18 cellular contexts compared by ENCODE assay signal in the genomic region with DNA sequence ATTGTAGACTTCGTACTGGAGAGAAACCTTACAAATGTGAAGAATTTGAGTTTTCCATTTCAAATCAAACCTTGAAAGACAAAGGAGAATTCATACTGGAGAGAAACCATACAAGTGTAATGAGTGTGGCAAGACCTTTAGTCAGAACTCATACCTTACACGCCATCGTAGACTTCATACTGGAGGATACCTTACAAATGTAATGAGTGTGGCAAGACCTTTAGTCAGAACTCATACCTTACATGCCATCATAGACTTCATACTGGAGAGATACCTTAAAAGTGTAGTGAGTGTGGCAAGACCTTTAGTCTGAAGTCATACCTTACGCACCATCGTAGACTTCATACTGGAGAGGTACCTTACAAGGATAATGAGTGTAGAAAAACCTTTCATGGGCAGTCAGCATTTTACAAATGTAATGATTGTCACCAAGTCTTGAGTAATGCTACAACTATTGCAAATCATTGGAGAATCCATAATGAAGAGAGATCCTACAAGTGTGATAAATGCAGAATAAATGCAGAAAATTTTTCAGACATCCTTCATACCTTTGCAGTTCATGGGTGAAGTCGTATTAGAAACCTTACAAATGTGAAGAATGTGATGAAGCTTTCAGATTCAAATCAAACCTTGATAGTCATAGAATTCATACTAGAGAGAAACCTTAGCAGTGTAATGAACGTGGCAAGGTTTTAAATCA. TPM values are rescaled to one million over a fixed set of nuclear protein-coding genes. Genes with fewer than 3 reads are reported as not detected.
A peak's percentile ranks its signal among the peaks of the same experiment; 100 is the strongest.
DNase-seq lines count a peak whose midpoint lies in the region; ATAC-seq, FAIRE-seq and TF ChIP-seq lines count a peak whose summit lies in the region.
"Had no signal": no experiment of that assay in that cellular context is flagged by ENCODE, and none has a peak within 500 bp of the region (broad histone marks: within the 10 kb centered on the region; RNA-seq: fewer than 3 reads in every experiment).

No MANE protein-coding gene starts in this region.

- peaks cover 88 to 98% (median 93%) of the 10 kb centered on the region in 11 experiments for H3K9me3 ChIP-seq in BLaER1 treated with 17β-estradiol and CSF1 and Interleukin-3, amounts not matched to agents 10 nM and 100 nM (replicated peaks in 1 of 11)
- peaks cover 39% of the 10 kb centered on the region for H3K9me3 ChIP-seq in K562 (replicated peaks; ENCODE audit: control insufficient read depth, insufficient read depth, low read depth, low read length)
- peaks cover 64% of the 10 kb centered on the region for H3K9me3 ChIP-seq in mammary epithelial cell (replicated peaks; ENCODE audit: insufficient read depth, low read length)

- H2BK15ac ChIP-seq in mesendoderm (replicated peaks; ENCODE audit: low read depth): no peak overlapping the region

- H2AK5ac ChIP-seq in mesendoderm (ENCODE audit: low read length): no peak overlapping the region

- H3K27ac ChIP-seq in BLaER1 treated with 17β-estradiol and CSF1 and Interleukin-3, amounts not matched to agents 10 nM and 100 nM: no peak overlapping the region
- H3K27ac ChIP-seq in K562 (ENCODE audit: extremely low read depth, low read depth, low read length) (no peak overlapping the region), mesendoderm (ENCODE audit: low read depth, low read length) (no peak overlapping the region), mammary epithelial cell (ENCODE audit: insufficient read depth, low read depth, low read length) (no peak overlapping the region)
- H3K27ac ChIP-seq: BLaER1 had no signal

- H4K20me1 ChIP-seq in BLaER1 treated with 17β-estradiol and CSF1 and Interleukin-3, amounts not matched to agents 10 nM and 100 nM: no peaks in the 10 kb centered on the region
- H4K20me1 ChIP-seq in K562 (replicated peaks; ENCODE audit: control insufficient read depth, insufficient read depth, low read length) (no peaks in the 10 kb centered on the region), mammary epithelial cell (ENCODE audit: insufficient read depth, low read length) (no peaks in the 10 kb centered on the region)
- H4K20me1 ChIP-seq: BLaER1 had no signal

- H2AFZ ChIP-seq in K562 (ENCODE audit: low read depth, low read length) (no peak overlapping the region), mammary epithelial cell (ENCODE audit: low read depth, low read length) (no peak overlapping the region)

- intact Hi-C loops in K562 (cut with micrococcal nuclease): no loop called here
- intact Hi-C loops in mammary epithelial cell (cut with micrococcal nuclease): no loop called here

- BruUV-seq in K562 (replicated peaks; lab: Mats Ljungman, UMichigan): no TSS peak
- no TSS peak for BruUV-seq in mammary epithelial cell (replicated peaks; lab: Mats Ljungman, UMichigan)

- TF ChIP-seq CTCF in K562 (IDR thresholded peaks at IDR 0.05 in 2 of 3, conservative IDR thresholded peaks at IDR 0.05 in 1 of 3; ENCODE audit: insufficient read depth in 2 of 3, low read depth in 1 of 3, low read length in 3 of 3) (no peak), mammary epithelial cell (conservative IDR thresholded peaks at IDR 0.05 in 1 of 2, IDR thresholded peaks at IDR 0.05 in 1 of 2; ENCODE audit: extremely low read depth in 1 of 2, insufficient read depth in 1 of 2, low read depth in 1 of 2, low read length in 2 of 2) (no peak)

- no peak overlapping the region for H3K18ac ChIP-seq in mesendoderm (ENCODE audit: low read length)

- CTCF ChIA-PET in K562 (lab: Yijun Ruan, JAX; ENCODE audit: low intra/inter-chr PET ratio) (no interaction called here), mammary epithelial cell (lab: Charles Lee; ENCODE audit: low non-redundant PET) (no interaction called here)

- in situ Hi-C loops in K562 (cut with MboI): no loop called here
- in situ Hi-C loops in mammary epithelial cell (cut with MboI; ENCODE audit: low sequenced_read_pairs in 2 of 2): no loop called here

- H2BK5ac ChIP-seq in mesendoderm (ENCODE audit: low read length): no peak overlapping the region

- no peaks in the 10 kb centered on the region for H3K9me1 ChIP-seq in K562 (ENCODE audit: control insufficient read depth, insufficient read depth, low read length)

- TF ChIP-seq RAD21 in K562 (CRISPR knock-in tag; conservative IDR thresholded peaks at IDR 0.05 in 1 of 2, IDR thresholded peaks at IDR 0.05 in 1 of 2): no peak

- H2BK120ac ChIP-seq in mesendoderm (ENCODE audit: low read depth, low read length): no peak overlapping the region

- TF ChIP-seq POLR2A in GM12891 (IDR thresholded peaks at IDR 0.05; ENCODE audit: low read depth, low read length) (no peak), K562 (conservative IDR thresholded peaks at IDR 0.05) (no peak)

- no peaks in the 10 kb centered on the region for H3K4me1 ChIP-seq in BLaER1 treated with 17β-estradiol and CSF1 and Interleukin-3, amounts not matched to agents 10 nM and 100 nM
- H3K4me1 ChIP-seq in K562 (replicated peaks in 1 of 2; ENCODE audit: control insufficient read depth in 2 of 2, insufficient read depth in 2 of 2, low read length in 2 of 2) (no peaks in the 10 kb centered on the region), mesendoderm (ENCODE audit: control insufficient read depth, low read depth, low read length) (no peaks in the 10 kb centered on the region), mammary epithelial cell (ENCODE audit: insufficient read depth, low read length) (no peaks in the 10 kb centered on the region)
- H3K4me1 ChIP-seq: BLaER1, HAP-1 had no signal

- H3K23ac ChIP-seq in mesendoderm (ENCODE audit: low read length): no peak overlapping the region

- H3K36me3 ChIP-seq in BLaER1 treated with 17β-estradiol and CSF1 and Interleukin-3, amounts not matched to agents 10 nM and 100 nM: peaks cover 86 to 92% (median 89%) of the 10 kb centered on the region in 11 experiments
- H3K36me3 ChIP-seq in K562 (ENCODE audit: control insufficient read depth, insufficient read depth, low read length) (peaks cover 36% of the 10 kb centered on the region), mesendoderm (ENCODE audit: control insufficient read depth, insufficient read depth, low read length) (peaks cover 8% of the 10 kb centered on the region), mammary epithelial cell (ENCODE audit: insufficient read depth, low read length) (peaks cover 13% of the 10 kb centered on the region)

- H3K4me3 ChIP-seq in BLaER1 treated with 17β-estradiol and CSF1 and Interleukin-3, amounts not matched to agents 10 nM and 100 nM: peak overlapping the region in 6 of 10 experiments; percentile 7 to 41 (median 12); a peak in 7 of 20 replicates
- H3K4me3 ChIP-seq in K562: no peak overlapping the region
- peak overlapping the region; percentile 22 for H3K4me3 ChIP-seq in mesendoderm (ENCODE audit: low read length)
- no peak overlapping the region for H3K4me3 ChIP-seq in mammary epithelial cell (replicated peaks in 1 of 3; ENCODE audit: insufficient read depth in 1 of 3, low read depth in 2 of 3, low read length in 3 of 3)
- H3K4me3 ChIP-seq: BLaER1, HAP-1 had no signal

- H3K4me2 ChIP-seq in BLaER1 treated with 17β-estradiol and CSF1 and Interleukin-3, amounts not matched to agents 10 nM and 100 nM: no peak overlapping the region
- H3K4me2 ChIP-seq in K562 (ENCODE audit: insufficient read depth, low read length): no peak overlapping the region
- no peak overlapping the region for H3K4me2 ChIP-seq in mesendoderm (ENCODE audit: low read length)
- no peak overlapping the region for H3K4me2 ChIP-seq in mammary epithelial cell (ENCODE audit: insufficient read depth, low read depth, low read length)
- H3K4me2 ChIP-seq: BLaER1 had no signal

- no peak for TF ChIP-seq EP300 in K562 (IDR thresholded peaks at IDR 0.05; ENCODE audit: low read length)

- H4K8ac ChIP-seq in mesendoderm (ENCODE audit: low read depth, low read length): no peak overlapping the region

- H3K27me3 ChIP-seq in BLaER1 treated with 17β-estradiol and CSF1 and Interleukin-3, amounts not matched to agents 10 nM and 100 nM: no peaks in the 10 kb centered on the region
- no peaks in the 10 kb centered on the region for H3K27me3 ChIP-seq in K562 (ENCODE audit: control insufficient read depth in 2 of 2, insufficient read depth in 2 of 2, low read length in 2 of 2)
- no peaks in the 10 kb centered on the region for H3K27me3 ChIP-seq in mesendoderm (ENCODE audit: insufficient read depth, low read length, poor library complexity)
- no peaks in the 10 kb centered on the region for H3K27me3 ChIP-seq in mammary epithelial cell (ENCODE audit: insufficient read depth, low read length)
- H3K27me3 ChIP-seq: BLaER1 had no signal

- no peaks in the 10 kb centered on the region for H3K79me2 ChIP-seq in K562 (ENCODE audit: control insufficient read depth, insufficient read depth, low read length)
- no peaks in the 10 kb centered on the region for H3K79me2 ChIP-seq in mesendoderm (ENCODE audit: control insufficient read depth, insufficient read depth, low read length)
- no peaks in the 10 kb centered on the region for H3K79me2 ChIP-seq in mammary epithelial cell (ENCODE audit: insufficient read depth, low read length)

- FAIRE-seq in GM12891 (lab: Jason Lieb, UNC) (peak; percentile 20), K562 (lab: Jason Lieb, UNC) (no peak)
- FAIRE-seq: D721Med, HepG2 had no signal

- WGBS in K562 (ENCODE audit: insufficient coverage, low coverage, missing lambda C conversion rate): 77% methylated on average over 7 of the region's 7 CpGs
- no CpG with 5 or more reads among the region's 7 CpGs for WGBS in mesendoderm (ENCODE audit: extremely low coverage, insufficient coverage, low lambda C conversion rate)
- WGBS in mammary epithelial cell (ENCODE audit: low coverage, missing lambda C conversion rate): 84% methylated on average over 7 of the region's 7 CpGs

- dilution Hi-C loops in mammary epithelial cell (cut with HindIII; ENCODE audit: low sequenced_read_pairs): no loop called here

- H3K4ac ChIP-seq in mesendoderm (ENCODE audit: low read depth, low read length): no peak overlapping the region

- H3K79me1 ChIP-seq in mesendoderm (ENCODE audit: low read length): no peaks in the 10 kb centered on the region

- POLR2A ChIA-PET in K562 (lab: Yijun Ruan, JAX): no interaction called here

- no peak overlapping the region for H3K9ac ChIP-seq in BLaER1 treated with 17β-estradiol and CSF1 and Interleukin-3, amounts not matched to agents 10 nM and 100 nM
- H3K9ac ChIP-seq in K562 (ENCODE audit: insufficient read depth in 1 of 2, low read depth in 2 of 2, low read length in 2 of 2) (no peak overlapping the region), mesendoderm (ENCODE audit: low read length) (no peak overlapping the region), mammary epithelial cell (ENCODE audit: insufficient read depth, low read length) (no peak overlapping the region)
- H3K9ac ChIP-seq: BLaER1 had no signal

- no peak overlapping the region for H3K56ac ChIP-seq in mesendoderm (ENCODE audit: low read length)

- DNase-seq in GM12891 (ENCODE audit: insufficient read length, low spot score) (no peak), K562 (ENCODE audit: extremely low read depth in 1 of 4, low spot score in 3 of 4) (no peak), mesendoderm (no peak), GM19238 (ENCODE audit: insufficient read length, low spot score) (no peak), nucleus accumbens (lab: John Stamatoyannopoulos, UW) (no peak), mammary epithelial cell (no peak)
- DNase-seq: 8988T; CD8-positive, alpha-beta T cell; COR-L47; GDM1; HFFc6; KG1 had no signal

- ATAC-seq in K562 (no peak), GM21447 (IDR thresholded peaks at IDR 0.05; ENCODE audit: unreplicated experiment) (no peak)
- ATAC-seq: CD8-positive, alpha-beta T cell; HepG2 had no signal

- H4K5ac ChIP-seq in mesendoderm (ENCODE audit: low read length): no peak overlapping the region

RNA-seq across cellular contexts. Expression of a gene that starts 14.7 kb away (rescaled TPM):
- polyA plus RNA-seq in GM12891 (2012; ENCODE audit: low read depth, missing spikeins): 3.6 TPM
- 22.3 and 41.4 TPM in 2 replicates for total RNA-seq in K562 (2011; cell fraction: chromatin; rRNA removed; ENCODE audit: low replicate concordance)
- total RNA-seq in K562 (2011; cell fraction: nucleolus; rRNA removed): 16.3 and 20.1 TPM in 2 replicates
- 17.6 and 19.8 TPM in 2 replicates for total RNA-seq in K562 (2011; cell fraction: nucleoplasm; rRNA removed)
- 8.0 and 8.5 TPM in 2 replicates for total RNA-seq in K562 (2014; rRNA removed)
- total RNA-seq in K562 (2014; rRNA removed; fragmentation: Illumina TruSeq; extraction: Trizol): 17.5 and 18.7 TPM in 2 replicates
- total RNA-seq in K562 (2015; rRNA removed; fragmentation: Illumina TruSeq; extraction: Trizol): 13.5 and 16.6 TPM in 2 replicates
- total RNA-seq in K562 (2021): 9.8 and 9.9 TPM in 2 replicates
- 12.5 and 12.7 TPM in 2 replicates for polyA plus RNA-seq in K562 (2011; rRNA removed)
- polyA plus RNA-seq in K562 (2011; cell fraction: cytosol; rRNA removed): 4.1 and 5.6 TPM in 2 replicates
- polyA plus RNA-seq in K562 (2011; cell fraction: nucleus; rRNA removed): 20.1 and 23.8 TPM in 2 replicates
- 6.2 and 6.8 TPM in 2 replicates for polyA plus RNA-seq in K562 (2012)
- polyA plus RNA-seq in K562 (2014; fragmentation: Illumina TruSeq; extraction: Trizol): 8.7 and 9.4 TPM in 2 replicates
- 1 to 10 TPM; 6.6 to 9.6 TPM for polyA plus RNA-seq in K562 (2014; fragmentation: Nextera tagmentation; extraction: Ambion mirVana)
- polyA plus RNA-seq in K562 (2014; rRNA removed): 5.4 and 8.1 TPM in 2 replicates
- polyA minus RNA-seq in K562 (2011; rRNA and poly(A)+ RNA removed): 35.9 and 37.9 TPM in 2 replicates
- polyA minus RNA-seq in K562 (2011; cell fraction: cytosol; rRNA and poly(A)+ RNA removed): 8.0 and 8.6 TPM in 2 replicates
- 11.6 and 19.9 TPM in 2 replicates for polyA minus RNA-seq in K562 (2011; cell fraction: nucleus; rRNA and poly(A)+ RNA removed)
- polyA plus RNA-seq in mesendoderm (2013, experiment 1 of 2): 7.5 TPM
- 6.6 TPM for polyA plus RNA-seq in mesendoderm (2013, experiment 2 of 2)
- total RNA-seq in mammary epithelial cell: 10 to 100 TPM in 1 of 2 donors, 1 to 10 TPM in 1; 6.7 to 10.5 TPM
- polyA plus RNA-seq in mammary epithelial cell: 3.6 TPM
- polyA minus RNA-seq in mammary epithelial cell: 7.1 TPM

RNA-seq across cellular contexts. Expression of a gene that starts 22.1 kb away (rescaled TPM):
- polyA plus RNA-seq in GM12891 (2012; ENCODE audit: low read depth, missing spikeins): 4.9 TPM
- 14.6 and 49.9 TPM in 2 replicates for total RNA-seq in K562 (2011; cell fraction: chromatin; rRNA removed; ENCODE audit: low replicate concordance)
- total RNA-seq in K562 (2011; cell fraction: nucleolus; rRNA removed): 12.7 and 17.0 TPM in 2 replicates
- 23.3 and 24.8 TPM in 2 replicates for total RNA-seq in K562 (2011; cell fraction: nucleoplasm; rRNA removed)
- total RNA-seq in K562 (2014; rRNA removed) (10.3 and 11.1 TPM in 2 replicates), K562 (2014; rRNA removed; fragmentation: Illumina TruSeq; extraction: Trizol) (19.6 and 19.7 TPM in 2 replicates), K562 (2015; rRNA removed; fragmentation: Illumina TruSeq; extraction: Trizol) (15.1 and 18.1 TPM in 2 replicates), K562 (2021) (11.3 and 11.8 TPM in 2 replicates), mammary epithelial cell (10 to 100 TPM; 10.3 to 11.0 TPM)
- polyA plus RNA-seq in K562 (2011; rRNA removed) (17.9 and 25.2 TPM in 2 replicates), K562 (2014; fragmentation: Illumina TruSeq; extraction: Trizol) (16.3 and 17.0 TPM in 2 replicates), K562 (2014; fragmentation: Nextera tagmentation; extraction: Ambion mirVana) (10 to 100 TPM; 13.0 to 30.2 TPM), K562 (2014; rRNA removed) (10.3 and 10.5 TPM in 2 replicates), mammary epithelial cell (7.4 TPM)
- polyA plus RNA-seq in K562 (2011; cell fraction: cytosol; rRNA removed): 8.1 and 11.7 TPM in 2 replicates
- polyA plus RNA-seq in K562 (2011; cell fraction: nucleus; rRNA removed): 14.3 and 15.7 TPM in 2 replicates
- polyA plus RNA-seq in K562 (2012): 9.6 and 11.1 TPM in 2 replicates
- 29.5 and 29.7 TPM in 2 replicates for polyA minus RNA-seq in K562 (2011; rRNA and poly(A)+ RNA removed)
- 9.3 and 9.4 TPM in 2 replicates for polyA minus RNA-seq in K562 (2011; cell fraction: cytosol; rRNA and poly(A)+ RNA removed)
- polyA minus RNA-seq in K562 (2011; cell fraction: nucleus; rRNA and poly(A)+ RNA removed): 7.4 and 9.2 TPM in 2 replicates
- 15.1 TPM for polyA plus RNA-seq in mesendoderm (2013, experiment 1 of 2)
- 14.8 TPM for polyA plus RNA-seq in mesendoderm (2013, experiment 2 of 2)
- 4.8 TPM for polyA minus RNA-seq in mammary epithelial cell

RNA-seq across cellular contexts. Expression of a gene that starts 44.1 kb away (rescaled TPM):
- 6.9 TPM for polyA plus RNA-seq in GM12891 (2012; ENCODE audit: low read depth, missing spikeins)
- total RNA-seq in K562 (2011; cell fraction: chromatin; rRNA removed; ENCODE audit: low replicate concordance): 12.6 and 34.8 TPM in 2 replicates
- total RNA-seq in K562 (2011; cell fraction: nucleolus; rRNA removed): 6.3 and 10.8 TPM in 2 replicates
- 17.3 and 18.7 TPM in 2 replicates for total RNA-seq in K562 (2011; cell fraction: nucleoplasm; rRNA removed)
- total RNA-seq in K562 (2014; rRNA removed) (4.1 and 6.9 TPM in 2 replicates), K562 (2014; rRNA removed; fragmentation: Illumina TruSeq; extraction: Trizol) (11.0 and 12.0 TPM in 2 replicates), K562 (2015; rRNA removed; fragmentation: Illumina TruSeq; extraction: Trizol) (5.7 and 6.7 TPM in 2 replicates), K562 (2021) (6.5 and 6.7 TPM in 2 replicates), mammary epithelial cell (10 to 100 TPM; 11.7 to 15.1 TPM)
- polyA plus RNA-seq in K562 (2011; rRNA removed) (6.4 and 10.8 TPM in 2 replicates), K562 (2014; fragmentation: Illumina TruSeq; extraction: Trizol) (6.5 and 7.0 TPM in 2 replicates), K562 (2014; fragmentation: Nextera tagmentation; extraction: Ambion mirVana) (1 to 10 TPM; 1.5 to 2.5 TPM), K562 (2014; rRNA removed) (4.5 and 5.4 TPM in 2 replicates), mammary epithelial cell (5.3 TPM)
- polyA plus RNA-seq in K562 (2011; cell fraction: cytosol; rRNA removed): 1.4 and 2.7 TPM in 2 replicates
- polyA plus RNA-seq in K562 (2011; cell fraction: nucleus; rRNA removed): 5.9 and 6.6 TPM in 2 replicates
- polyA plus RNA-seq in K562 (2012): 3.4 and 4.3 TPM in 2 replicates
- 14.5 and 16.1 TPM in 2 replicates for polyA minus RNA-seq in K562 (2011; rRNA and poly(A)+ RNA removed)
- polyA minus RNA-seq in K562 (2011; cell fraction: cytosol; rRNA and poly(A)+ RNA removed): 2.2 and 5.0 TPM in 2 replicates
- polyA minus RNA-seq in K562 (2011; cell fraction: nucleus; rRNA and poly(A)+ RNA removed): 5.3 and 7.7 TPM in 2 replicates
- polyA plus RNA-seq in mesendoderm (2013, experiment 1 of 2): 13.2 TPM
- 12.1 TPM for polyA plus RNA-seq in mesendoderm (2013, experiment 2 of 2)
- 5.8 TPM for polyA minus RNA-seq in mammary epithelial cell

RNA-seq across cellular contexts. Expression of a gene that starts 57.9 kb away (rescaled TPM):
- polyA plus RNA-seq in GM12891 (2012; ENCODE audit: low read depth, missing spikeins): 1.2 TPM
- 5.1 and 19.1 TPM in 2 replicates for total RNA-seq in K562 (2011; cell fraction: chromatin; rRNA removed; ENCODE audit: low replicate concordance)
- total RNA-seq in K562 (2011; cell fraction: nucleolus; rRNA removed): 3.2 and 4.2 TPM in 2 replicates
- 4.9 and 5.8 TPM in 2 replicates for total RNA-seq in K562 (2011; cell fraction: nucleoplasm; rRNA removed)
- total RNA-seq in K562 (2014; rRNA removed): 3.7 and 5.3 TPM in 2 replicates
- 8.0 and 10.8 TPM in 2 replicates for total RNA-seq in K562 (2014; rRNA removed; fragmentation: Illumina TruSeq; extraction: Trizol)
- 7.0 and 7.6 TPM in 2 replicates for total RNA-seq in K562 (2015; rRNA removed; fragmentation: Illumina TruSeq; extraction: Trizol)
- total RNA-seq in K562 (2021): 4.8 and 5.6 TPM in 2 replicates
- polyA plus RNA-seq in K562 (2011; rRNA removed): 3.3 and 5.5 TPM in 2 replicates
- 0.97 and 1.7 TPM in 2 replicates for polyA plus RNA-seq in K562 (2011; cell fraction: cytosol; rRNA removed)
- 1.9 and 2.1 TPM in 2 replicates for polyA plus RNA-seq in K562 (2011; cell fraction: nucleus; rRNA removed)
- polyA plus RNA-seq in K562 (2012): 2.9 and 3.3 TPM in 2 replicates
- 4.6 and 5.0 TPM in 2 replicates for polyA plus RNA-seq in K562 (2014; fragmentation: Illumina TruSeq; extraction: Trizol)
- 1 to 10 TPM; 1.3 to 2.7 TPM for polyA plus RNA-seq in K562 (2014; fragmentation: Nextera tagmentation; extraction: Ambion mirVana)
- polyA plus RNA-seq in K562 (2014; rRNA removed): 2.0 and 2.6 TPM in 2 replicates
- polyA minus RNA-seq in K562 (2011; rRNA and poly(A)+ RNA removed): 18.0 and 19.1 TPM in 2 replicates
- 5.2 and 7.7 TPM in 2 replicates for polyA minus RNA-seq in K562 (2011; cell fraction: cytosol; rRNA and poly(A)+ RNA removed)
- polyA minus RNA-seq in K562 (2011; cell fraction: nucleus; rRNA and poly(A)+ RNA removed): 3.2 and 6.2 TPM in 2 replicates
- polyA plus RNA-seq in mesendoderm (2013, experiment 1 of 2): 5.8 TPM
- polyA plus RNA-seq in mesendoderm (2013, experiment 2 of 2): 5.7 TPM
- total RNA-seq in mammary epithelial cell: 1 to 10 TPM; 2.9 to 3.7 TPM
- polyA plus RNA-seq in mammary epithelial cell: 0.97 TPM
- polyA minus RNA-seq in mammary epithelial cell: 2.4 TPM

Comparison
In these comparisons a context has a peak if more than half of its experiments do, and no peak if none do; other contexts are left out.
1. H3K4me3 ChIP-seq: peak in BLaER1 treated with 17β-estradiol and CSF1 and Interleukin-3, amounts not matched to agents 10 nM and 100 nM (6 of 10) and mesendoderm (single experiment); none in K562 (single experiment) and mammary epithelial cell (0 of 3).